Comparison of ENCODE assay signal across 1 cellular context in the genomic region with DNA sequence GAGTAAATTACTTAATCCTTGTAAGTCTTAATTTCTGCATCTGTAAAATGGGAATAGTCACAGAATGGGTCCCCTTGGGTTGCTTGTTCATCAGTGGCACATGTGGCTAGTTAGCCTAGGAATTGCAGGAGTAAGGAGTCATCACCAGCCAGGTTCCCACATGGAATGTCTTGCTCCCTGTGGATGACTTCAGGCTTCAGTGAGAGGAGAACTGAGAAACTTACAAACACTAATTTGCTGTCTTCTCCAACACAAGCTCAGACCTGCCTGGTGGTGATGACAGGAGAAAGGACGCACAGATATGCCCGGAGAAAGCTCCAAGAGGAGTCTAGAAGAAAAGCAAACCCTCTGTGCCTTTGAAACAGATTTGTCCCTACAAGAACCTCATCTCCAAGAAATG.
TF ChIP-seq lines count a peak whose summit lies in the region.

No MANE protein-coding gene starts in this region.

TF ChIP-seq in WTC11, 78 proteins besides CTCF, POLR2A, EP300 and RAD21 (continued from another document):
- TF ChIP-seq, protein P1, sequence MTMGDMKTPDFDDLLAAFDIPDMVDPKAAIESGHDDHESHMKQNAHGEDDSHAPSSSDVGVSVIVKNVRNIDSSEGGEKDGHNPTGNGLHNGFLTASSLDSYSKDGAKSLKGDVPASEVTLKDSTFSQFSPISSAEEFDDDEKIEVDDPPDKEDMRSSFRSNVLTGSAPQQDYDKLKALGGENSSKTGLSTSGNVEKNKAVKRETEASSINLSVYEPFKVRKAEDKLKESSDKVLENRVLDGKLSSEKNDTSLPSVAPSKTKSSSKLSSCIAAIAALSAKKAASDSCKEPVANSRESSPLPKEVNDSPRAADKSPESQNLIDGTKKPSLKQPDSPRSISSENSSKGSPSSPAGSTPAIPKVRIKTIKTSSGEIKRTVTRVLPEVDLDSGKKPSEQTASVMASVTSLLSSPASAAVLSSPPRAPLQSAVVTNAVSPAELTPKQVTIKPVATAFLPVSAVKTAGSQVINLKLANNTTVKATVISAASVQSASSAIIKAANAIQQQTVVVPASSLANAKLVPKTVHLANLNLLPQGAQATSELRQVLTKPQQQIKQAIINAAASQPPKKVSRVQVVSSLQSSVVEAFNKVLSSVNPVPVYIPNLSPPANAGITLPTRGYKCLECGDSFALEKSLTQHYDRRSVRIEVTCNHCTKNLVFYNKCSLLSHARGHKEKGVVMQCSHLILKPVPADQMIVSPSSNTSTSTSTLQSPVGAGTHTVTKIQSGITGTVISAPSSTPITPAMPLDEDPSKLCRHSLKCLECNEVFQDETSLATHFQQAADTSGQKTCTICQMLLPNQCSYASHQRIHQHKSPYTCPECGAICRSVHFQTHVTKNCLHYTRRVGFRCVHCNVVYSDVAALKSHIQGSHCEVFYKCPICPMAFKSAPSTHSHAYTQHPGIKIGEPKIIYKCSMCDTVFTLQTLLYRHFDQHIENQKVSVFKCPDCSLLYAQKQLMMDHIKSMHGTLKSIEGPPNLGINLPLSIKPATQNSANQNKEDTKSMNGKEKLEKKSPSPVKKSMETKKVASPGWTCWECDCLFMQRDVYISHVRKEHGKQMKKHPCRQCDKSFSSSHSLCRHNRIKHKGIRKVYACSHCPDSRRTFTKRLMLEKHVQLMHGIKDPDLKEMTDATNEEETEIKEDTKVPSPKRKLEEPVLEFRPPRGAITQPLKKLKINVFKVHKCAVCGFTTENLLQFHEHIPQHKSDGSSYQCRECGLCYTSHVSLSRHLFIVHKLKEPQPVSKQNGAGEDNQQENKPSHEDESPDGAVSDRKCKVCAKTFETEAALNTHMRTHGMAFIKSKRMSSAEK (CRISPR knock-in tag; IDR thresholded peaks at IDR 0.05; ENCODE audit: borderline replicate concordance): no peak
- TF ChIP-seq, protein P2, sequence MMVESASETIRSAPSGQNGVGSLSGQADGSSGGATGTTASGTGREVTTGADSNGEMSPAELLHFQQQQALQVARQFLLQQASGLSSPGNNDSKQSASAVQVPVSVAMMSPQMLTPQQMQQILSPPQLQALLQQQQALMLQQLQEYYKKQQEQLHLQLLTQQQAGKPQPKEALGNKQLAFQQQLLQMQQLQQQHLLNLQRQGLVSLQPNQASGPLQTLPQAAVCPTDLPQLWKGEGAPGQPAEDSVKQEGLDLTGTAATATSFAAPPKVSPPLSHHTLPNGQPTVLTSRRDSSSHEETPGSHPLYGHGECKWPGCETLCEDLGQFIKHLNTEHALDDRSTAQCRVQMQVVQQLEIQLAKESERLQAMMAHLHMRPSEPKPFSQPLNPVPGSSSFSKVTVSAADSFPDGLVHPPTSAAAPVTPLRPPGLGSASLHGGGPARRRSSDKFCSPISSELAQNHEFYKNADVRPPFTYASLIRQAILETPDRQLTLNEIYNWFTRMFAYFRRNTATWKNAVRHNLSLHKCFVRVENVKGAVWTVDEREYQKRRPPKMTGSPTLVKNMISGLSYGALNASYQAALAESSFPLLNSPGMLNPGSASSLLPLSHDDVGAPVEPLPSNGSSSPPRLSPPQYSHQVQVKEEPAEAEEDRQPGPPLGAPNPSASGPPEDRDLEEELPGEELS (CRISPR knock-in tag; IDR thresholded peaks at IDR 0.05): no peak
- TF ChIP-seq NFYB (CRISPR knock-in tag; conservative IDR thresholded peaks at IDR 0.05; ENCODE audit: low read depth) (no peak), ESRRA (CRISPR knock-in tag; IDR thresholded peaks at IDR 0.05; ENCODE audit: borderline replicate concordance) (no peak), ZNF138 (CRISPR knock-in tag; conservative IDR thresholded peaks at IDR 0.05) (no peak), CREB1 (CRISPR knock-in tag; IDR thresholded peaks at IDR 0.05) (no peak), ZNF317 (CRISPR knock-in tag; IDR thresholded peaks at IDR 0.05; ENCODE audit: borderline replicate concordance, low read depth) (no peak), ZNF219 (CRISPR knock-in tag; IDR thresholded peaks at IDR 0.05; ENCODE audit: borderline replicate concordance) (no peak), FOXK1 (CRISPR knock-in tag; IDR thresholded peaks at IDR 0.05) (no peak), FOXJ3 (CRISPR knock-in tag; IDR thresholded peaks at IDR 0.05; ENCODE audit: borderline replicate concordance) (no peak), ZNF232 (CRISPR knock-in tag; IDR thresholded peaks at IDR 0.05) (no peak), TEAD1 (CRISPR knock-in tag; IDR thresholded peaks at IDR 0.05) (no peak), JAZF1 (CRISPR knock-in tag; IDR thresholded peaks at IDR 0.05) (no peak), NFE2L1 (CRISPR knock-in tag; IDR thresholded peaks at IDR 0.05) (no peak)
- TF ChIP-seq, protein P3, sequence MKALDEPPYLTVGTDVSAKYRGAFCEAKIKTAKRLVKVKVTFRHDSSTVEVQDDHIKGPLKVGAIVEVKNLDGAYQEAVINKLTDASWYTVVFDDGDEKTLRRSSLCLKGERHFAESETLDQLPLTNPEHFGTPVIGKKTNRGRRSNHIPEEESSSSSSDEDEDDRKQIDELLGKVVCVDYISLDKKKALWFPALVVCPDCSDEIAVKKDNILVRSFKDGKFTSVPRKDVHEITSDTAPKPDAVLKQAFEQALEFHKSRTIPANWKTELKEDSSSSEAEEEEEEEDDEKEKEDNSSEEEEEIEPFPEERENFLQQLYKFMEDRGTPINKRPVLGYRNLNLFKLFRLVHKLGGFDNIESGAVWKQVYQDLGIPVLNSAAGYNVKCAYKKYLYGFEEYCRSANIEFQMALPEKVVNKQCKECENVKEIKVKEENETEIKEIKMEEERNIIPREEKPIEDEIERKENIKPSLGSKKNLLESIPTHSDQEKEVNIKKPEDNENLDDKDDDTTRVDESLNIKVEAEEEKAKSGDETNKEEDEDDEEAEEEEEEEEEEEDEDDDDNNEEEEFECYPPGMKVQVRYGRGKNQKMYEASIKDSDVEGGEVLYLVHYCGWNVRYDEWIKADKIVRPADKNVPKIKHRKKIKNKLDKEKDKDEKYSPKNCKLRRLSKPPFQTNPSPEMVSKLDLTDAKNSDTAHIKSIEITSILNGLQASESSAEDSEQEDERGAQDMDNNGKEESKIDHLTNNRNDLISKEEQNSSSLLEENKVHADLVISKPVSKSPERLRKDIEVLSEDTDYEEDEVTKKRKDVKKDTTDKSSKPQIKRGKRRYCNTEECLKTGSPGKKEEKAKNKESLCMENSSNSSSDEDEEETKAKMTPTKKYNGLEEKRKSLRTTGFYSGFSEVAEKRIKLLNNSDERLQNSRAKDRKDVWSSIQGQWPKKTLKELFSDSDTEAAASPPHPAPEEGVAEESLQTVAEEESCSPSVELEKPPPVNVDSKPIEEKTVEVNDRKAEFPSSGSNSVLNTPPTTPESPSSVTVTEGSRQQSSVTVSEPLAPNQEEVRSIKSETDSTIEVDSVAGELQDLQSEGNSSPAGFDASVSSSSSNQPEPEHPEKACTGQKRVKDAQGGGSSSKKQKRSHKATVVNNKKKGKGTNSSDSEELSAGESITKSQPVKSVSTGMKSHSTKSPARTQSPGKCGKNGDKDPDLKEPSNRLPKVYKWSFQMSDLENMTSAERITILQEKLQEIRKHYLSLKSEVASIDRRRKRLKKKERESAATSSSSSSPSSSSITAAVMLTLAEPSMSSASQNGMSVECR (CRISPR knock-in tag; IDR thresholded peaks at IDR 0.05; ENCODE audit: borderline replicate concordance): no peak
- TF ChIP-seq, protein P4, sequence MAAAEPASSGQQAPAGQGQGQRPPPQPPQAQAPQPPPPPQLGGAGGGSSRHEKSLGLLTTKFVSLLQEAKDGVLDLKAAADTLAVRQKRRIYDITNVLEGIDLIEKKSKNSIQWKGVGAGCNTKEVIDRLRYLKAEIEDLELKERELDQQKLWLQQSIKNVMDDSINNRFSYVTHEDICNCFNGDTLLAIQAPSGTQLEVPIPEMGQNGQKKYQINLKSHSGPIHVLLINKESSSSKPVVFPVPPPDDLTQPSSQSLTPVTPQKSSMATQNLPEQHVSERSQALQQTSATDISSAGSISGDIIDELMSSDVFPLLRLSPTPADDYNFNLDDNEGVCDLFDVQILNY (CRISPR knock-in tag; IDR thresholded peaks at IDR 0.05): no peak
- TF ChIP-seq, protein P5, sequence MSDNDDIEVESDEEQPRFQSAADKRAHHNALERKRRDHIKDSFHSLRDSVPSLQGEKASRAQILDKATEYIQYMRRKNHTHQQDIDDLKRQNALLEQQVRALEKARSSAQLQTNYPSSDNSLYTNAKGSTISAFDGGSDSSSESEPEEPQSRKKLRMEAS (CRISPR knock-in tag; IDR thresholded peaks at IDR 0.05): no peak
- TF ChIP-seq, protein P6, sequence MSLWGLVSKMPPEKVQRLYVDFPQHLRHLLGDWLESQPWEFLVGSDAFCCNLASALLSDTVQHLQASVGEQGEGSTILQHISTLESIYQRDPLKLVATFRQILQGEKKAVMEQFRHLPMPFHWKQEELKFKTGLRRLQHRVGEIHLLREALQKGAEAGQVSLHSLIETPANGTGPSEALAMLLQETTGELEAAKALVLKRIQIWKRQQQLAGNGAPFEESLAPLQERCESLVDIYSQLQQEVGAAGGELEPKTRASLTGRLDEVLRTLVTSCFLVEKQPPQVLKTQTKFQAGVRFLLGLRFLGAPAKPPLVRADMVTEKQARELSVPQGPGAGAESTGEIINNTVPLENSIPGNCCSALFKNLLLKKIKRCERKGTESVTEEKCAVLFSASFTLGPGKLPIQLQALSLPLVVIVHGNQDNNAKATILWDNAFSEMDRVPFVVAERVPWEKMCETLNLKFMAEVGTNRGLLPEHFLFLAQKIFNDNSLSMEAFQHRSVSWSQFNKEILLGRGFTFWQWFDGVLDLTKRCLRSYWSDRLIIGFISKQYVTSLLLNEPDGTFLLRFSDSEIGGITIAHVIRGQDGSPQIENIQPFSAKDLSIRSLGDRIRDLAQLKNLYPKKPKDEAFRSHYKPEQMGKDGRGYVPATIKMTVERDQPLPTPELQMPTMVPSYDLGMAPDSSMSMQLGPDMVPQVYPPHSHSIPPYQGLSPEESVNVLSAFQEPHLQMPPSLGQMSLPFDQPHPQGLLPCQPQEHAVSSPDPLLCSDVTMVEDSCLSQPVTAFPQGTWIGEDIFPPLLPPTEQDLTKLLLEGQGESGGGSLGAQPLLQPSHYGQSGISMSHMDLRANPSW (CRISPR knock-in tag; conservative IDR thresholded peaks at IDR 0.05; ENCODE audit: low read depth): no peak
